24 cellular contexts compared by ENCODE assay signal in the genomic region with DNA sequence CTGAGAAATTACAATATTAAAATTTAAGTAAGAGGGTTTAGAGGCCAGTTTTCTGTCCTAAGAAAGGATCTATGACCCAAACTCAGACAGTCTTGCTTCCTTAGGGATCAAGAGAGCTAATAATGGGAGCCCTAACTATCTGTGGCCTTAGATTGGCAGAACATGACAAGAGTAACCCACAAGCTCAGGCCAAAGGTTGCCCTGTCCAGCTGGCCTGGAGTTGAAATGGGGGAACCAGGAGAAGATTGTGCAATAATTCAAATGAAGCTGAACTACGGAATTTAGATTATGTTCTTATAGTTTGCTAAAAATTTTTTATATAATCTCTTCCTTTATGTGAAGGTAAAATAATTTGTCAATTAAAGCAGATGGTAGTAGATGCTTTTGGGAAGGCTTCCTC. TPM values are rescaled to one million over a fixed set of nuclear protein-coding genes. Genes with fewer than 3 reads are reported as not detected.
DNase-seq lines count a peak whose midpoint lies in the region; ATAC-seq, FAIRE-seq and TF ChIP-seq lines count a peak whose summit lies in the region.
"Had no signal": no experiment of that assay in that cellular context is flagged by ENCODE, and none has a peak within 500 bp of the region (broad histone marks: within the 10 kb centered on the region; RNA-seq: fewer than 3 reads in every experiment).

No MANE protein-coding gene starts in this region.

- H3K27ac ChIP-seq in lung (ENCODE audit: low read depth in 1 of 2, low read length in 1 of 2) (peak overlapping the region; percentile 33 to 72), thoracic aorta (peak overlapping the region; percentile 42)
- H3K27ac ChIP-seq: WERI-Rb-1 had no signal

- peaks cover 5% of the 10 kb centered on the region; the same call in 1 of the 2 replicates for H3K27me3 Mint-ChIP-seq in HFFc6 (ENCODE audit: insufficient read depth)

- no peak for FAIRE-seq in urothelium cell line (lab: Jason Lieb, UNC)
- FAIRE-seq: GM12891 had no signal

- H3K4me1 ChIP-seq in lung (ENCODE audit: control insufficient read depth in 2 of 2, insufficient read depth in 2 of 2, low read length in 2 of 2) (peaks cover 4 to 35% of the 10 kb centered on the region in 2 donors), thoracic aorta (ENCODE audit: control insufficient read depth in 1 of 2, low read depth in 2 of 2) (peaks cover 20 to 31% of the 10 kb centered on the region in 2 donors)

- no peak overlapping the region for H3K4me3 Mint-ChIP-seq in HFFc6
- H3K4me3 Mint-ChIP-seq: activated CD4-positive, alpha-beta memory T cell treated with anti-CD3 and anti-CD28 coated beads, Interleukin-2, amount 10 ng/mL, durations not matched to agents 7 days and 5 days; activated naive CD4-positive, alpha-beta T cell treated with anti-CD3 and anti-CD28 coated beads, Interleukin-2, amount 10 ng/mL, durations not matched to agents 7 days and 5 days; activated T-cell treated with anti-CD3 and anti-CD28 coated beads, Interleukin-2, amount 50 U/mL, for 24 hours; endodermal cell had no signal

- H3K9me3 ChIP-seq in lung (ENCODE audit: control insufficient read depth in 2 of 2, insufficient read depth in 1 of 2, low read length in 1 of 2) = no peaks in the 10 kb centered on the region
- H3K9me3 ChIP-seq in thoracic aorta = no peaks in the 10 kb centered on the region

- H3K27ac Mint-ChIP-seq in HFFc6 = peak overlapping the region; percentile 43; the same call in 1 of the 2 replicates
- H3K27ac Mint-ChIP-seq: activated CD4-positive, alpha-beta memory T cell treated with anti-CD3 and anti-CD28 coated beads, Interleukin-2, amount 10 ng/mL, durations not matched to agents 7 days and 5 days; activated naive CD4-positive, alpha-beta T cell treated with anti-CD3 and anti-CD28 coated beads, Interleukin-2, amount 10 ng/mL, durations not matched to agents 7 days and 5 days; activated T-cell treated with anti-CD3 and anti-CD28 coated beads, Interleukin-2, amount 50 U/mL, for 24 hours; endodermal cell had no signal

- peaks cover 19% of the 10 kb centered on the region for H3K36me3 Mint-ChIP-seq in HFFc6 (ENCODE audit: low read depth)
- H3K36me3 Mint-ChIP-seq: activated naive CD4-positive, alpha-beta T cell treated with anti-CD3 and anti-CD28 coated beads, Interleukin-2, amount 10 ng/mL, durations not matched to agents 7 days and 5 days had no signal

- H3K4me3 ChIP-seq in lung = no peak overlapping the region
- H3K4me3 ChIP-seq in thoracic aorta = no peak overlapping the region
- H3K4me3 ChIP-seq: skin epidermis had no signal

- no peaks in the 10 kb centered on the region for H3K27me3 ChIP-seq in lung (ENCODE audit: control insufficient read depth, insufficient read depth)
- H3K27me3 ChIP-seq in thoracic aorta (replicated peaks; ENCODE audit: insufficient read depth) = no peaks in the 10 kb centered on the region

- peaks cover 77% of the 10 kb centered on the region for H3K4me1 Mint-ChIP-seq in HFFc6 (ENCODE audit: low read depth)
- H3K4me1 Mint-ChIP-seq: activated CD4-positive, alpha-beta memory T cell treated with anti-CD3 and anti-CD28 coated beads, Interleukin-2, amount 10 ng/mL, durations not matched to agents 7 days and 5 days; activated naive CD4-positive, alpha-beta T cell treated with anti-CD3 and anti-CD28 coated beads, Interleukin-2, amount 10 ng/mL, durations not matched to agents 7 days and 5 days; endodermal cell had no signal

- ATAC-seq in lung (ENCODE audit: insufficient read depth, low FRiP score) = no peak
- no peak for ATAC-seq in thoracic aorta (ENCODE audit: insufficient number of reproducible peaks, low FRiP score, low read depth)
- no peak for ATAC-seq in HG03442 (IDR thresholded peaks at IDR 0.05; ENCODE audit: unreplicated experiment)

- TF ChIP-seq CTCF in HFFc6 (IDR thresholded peaks at IDR 0.05) (no peak), lung (IDR thresholded peaks at IDR 0.05; ENCODE audit: control extremely low read depth, extremely low read depth) (no peak), thoracic aorta (IDR thresholded peaks at IDR 0.05) (no peak)

- WGBS in lung, 2 donors = 58 to 82% methylated on average over 1 of the region's 1 CpG

- H3K36me3 ChIP-seq in lung (ENCODE audit: control insufficient read depth in 2 of 2, insufficient read depth in 2 of 2, low read length in 2 of 2) (no peaks in the 10 kb centered on the region), thoracic aorta (no peaks in the 10 kb centered on the region)
- H3K36me3 ChIP-seq: WERI-Rb-1 had no signal

- no peak for DNase-seq in HFFc6
- DNase-seq in fibroblast of gingiva (ENCODE audit: low read depth) = peak; percentile 33
- no peak for DNase-seq in lung (ENCODE audit: low spot score)
- no peak for DNase-seq in thoracic aorta (ENCODE audit: low spot score)
- DNase-seq in urothelium cell line (ENCODE audit: low spot score) = no peak
- no peak for DNase-seq in SHP77 treated with DMSO at 0.1 percent for 48 hours (lab: John Stamatoyannopoulos, UW)
- no peak for DNase-seq in NCI-H446 (lab: John Stamatoyannopoulos, UW)
- DNase-seq: activated CD4-positive, alpha-beta memory T cell treated with anti-CD3 and anti-CD28 coated beads, Interleukin-2, amount 10 ng/mL, durations not matched to agents 7 days and 5 days; activated naive CD4-positive, alpha-beta T cell treated with anti-CD3 and anti-CD28 coated beads, Interleukin-2, amount 10 ng/mL, durations not matched to agents 7 days and 5 days; activated T-cell treated with anti-CD3 and anti-CD28 coated beads, Interleukin-2, amount 50 U/mL, for 24 hours; DMS 273 treated with DMSO at 0.1 percent for 48 hours; endodermal cell; foreskin fibroblast; GF-D8; left cardiac atrium; NCI-H187; NCI-H446 treated with DMSO at 0.1 percent for 48 hours; stimulated activated CD4-positive, alpha-beta T cell treated with anti-CD3 and anti-CD28 coated beads, Interleukin-4, amount 100 ng/mL, for 24 hours; substantia nigra; WERI-Rb-1 had no signal

- no peaks in the 10 kb centered on the region for H3K9me3 Mint-ChIP-seq in HFFc6
- H3K9me3 Mint-ChIP-seq: activated CD4-positive, alpha-beta memory T cell treated with anti-CD3 and anti-CD28 coated beads, Interleukin-2, amount 10 ng/mL, durations not matched to agents 7 days and 5 days; activated naive CD4-positive, alpha-beta T cell treated with anti-CD3 and anti-CD28 coated beads, Interleukin-2, amount 10 ng/mL, durations not matched to agents 7 days and 5 days; activated T-cell treated with anti-CD3 and anti-CD28 coated beads, Interleukin-2, amount 50 U/mL, for 24 hours; endodermal cell had no signal

RNA-seq across cellular contexts. Expression of a gene that starts 26.4 kb away (rescaled TPM):
- total RNA-seq in HFFc6 (2021; fragmentation: NEBNext Ultra II Directional; extraction: Animal tissue kit (Norgen Biotek cat#: 25700)) = 100 to 1,000 TPM in 2 of 6 experiments, 10 to 100 TPM in 4; 80.6 to 130 (median 89.8) TPM
- 100 to 1,000 TPM; 121 to 261 TPM for total RNA-seq in lung
- 10 to 100 TPM; 28.4 to 38.6 TPM for polyA plus RNA-seq in lung
- 10 to 100 TPM; 34.9 to 66.7 TPM for total RNA-seq in thoracic aorta
- total RNA-seq: activated CD4-positive, alpha-beta memory T cell treated with anti-CD3 and anti-CD28 coated beads, Interleukin-2, amount 10 ng/mL, durations not matched to agents 7 days and 5 days; T-helper 1 cell treated with Interleukin-12 subunit alpha and Interleukin-12 subunit beta and Interleukin-4 antibody, amounts not matched to agents 30 ng/mL and 1 ng/mL, for 36 hours had no signal
